1 cellular context compared by ENCODE assay signal in the genomic region with DNA sequence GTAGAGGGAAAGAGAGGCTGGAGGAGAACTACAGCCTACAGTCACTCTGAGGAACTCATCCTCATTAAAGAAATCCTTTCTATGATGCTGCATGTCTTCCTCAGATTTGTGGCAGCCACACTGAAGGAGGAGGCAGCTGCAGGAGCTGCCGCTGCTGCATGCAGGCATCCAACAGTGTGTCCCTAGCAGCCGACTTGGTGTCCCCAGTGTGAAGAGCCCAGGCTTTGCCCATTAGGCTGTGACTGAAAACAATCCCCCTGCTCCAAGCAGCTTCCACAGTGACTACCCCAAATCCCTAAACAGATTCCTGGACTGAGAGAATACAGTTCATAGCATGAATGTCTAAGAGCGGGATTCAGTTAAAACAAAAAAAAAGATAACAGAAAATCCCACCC.
TF ChIP-seq lines count a peak whose summit lies in the region.

No MANE protein-coding gene starts in this region.

TF ChIP-seq in GM23338, 12 proteins besides CTCF, POLR2A, EP300 and RAD21 (continued from another document):
- TF ChIP-seq, protein P1, sequence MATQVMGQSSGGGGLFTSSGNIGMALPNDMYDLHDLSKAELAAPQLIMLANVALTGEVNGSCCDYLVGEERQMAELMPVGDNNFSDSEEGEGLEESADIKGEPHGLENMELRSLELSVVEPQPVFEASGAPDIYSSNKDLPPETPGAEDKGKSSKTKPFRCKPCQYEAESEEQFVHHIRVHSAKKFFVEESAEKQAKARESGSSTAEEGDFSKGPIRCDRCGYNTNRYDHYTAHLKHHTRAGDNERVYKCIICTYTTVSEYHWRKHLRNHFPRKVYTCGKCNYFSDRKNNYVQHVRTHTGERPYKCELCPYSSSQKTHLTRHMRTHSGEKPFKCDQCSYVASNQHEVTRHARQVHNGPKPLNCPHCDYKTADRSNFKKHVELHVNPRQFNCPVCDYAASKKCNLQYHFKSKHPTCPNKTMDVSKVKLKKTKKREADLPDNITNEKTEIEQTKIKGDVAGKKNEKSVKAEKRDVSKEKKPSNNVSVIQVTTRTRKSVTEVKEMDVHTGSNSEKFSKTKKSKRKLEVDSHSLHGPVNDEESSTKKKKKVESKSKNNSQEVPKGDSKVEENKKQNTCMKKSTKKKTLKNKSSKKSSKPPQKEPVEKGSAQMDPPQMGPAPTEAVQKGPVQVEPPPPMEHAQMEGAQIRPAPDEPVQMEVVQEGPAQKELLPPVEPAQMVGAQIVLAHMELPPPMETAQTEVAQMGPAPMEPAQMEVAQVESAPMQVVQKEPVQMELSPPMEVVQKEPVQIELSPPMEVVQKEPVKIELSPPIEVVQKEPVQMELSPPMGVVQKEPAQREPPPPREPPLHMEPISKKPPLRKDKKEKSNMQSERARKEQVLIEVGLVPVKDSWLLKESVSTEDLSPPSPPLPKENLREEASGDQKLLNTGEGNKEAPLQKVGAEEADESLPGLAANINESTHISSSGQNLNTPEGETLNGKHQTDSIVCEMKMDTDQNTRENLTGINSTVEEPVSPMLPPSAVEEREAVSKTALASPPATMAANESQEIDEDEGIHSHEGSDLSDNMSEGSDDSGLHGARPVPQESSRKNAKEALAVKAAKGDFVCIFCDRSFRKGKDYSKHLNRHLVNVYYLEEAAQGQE (IDR thresholded peaks at IDR 0.05; ENCODE audit: unreplicated experiment): no peak
